Comparison of ENCODE assay signal across 15 cellular contexts in the genomic region with DNA sequence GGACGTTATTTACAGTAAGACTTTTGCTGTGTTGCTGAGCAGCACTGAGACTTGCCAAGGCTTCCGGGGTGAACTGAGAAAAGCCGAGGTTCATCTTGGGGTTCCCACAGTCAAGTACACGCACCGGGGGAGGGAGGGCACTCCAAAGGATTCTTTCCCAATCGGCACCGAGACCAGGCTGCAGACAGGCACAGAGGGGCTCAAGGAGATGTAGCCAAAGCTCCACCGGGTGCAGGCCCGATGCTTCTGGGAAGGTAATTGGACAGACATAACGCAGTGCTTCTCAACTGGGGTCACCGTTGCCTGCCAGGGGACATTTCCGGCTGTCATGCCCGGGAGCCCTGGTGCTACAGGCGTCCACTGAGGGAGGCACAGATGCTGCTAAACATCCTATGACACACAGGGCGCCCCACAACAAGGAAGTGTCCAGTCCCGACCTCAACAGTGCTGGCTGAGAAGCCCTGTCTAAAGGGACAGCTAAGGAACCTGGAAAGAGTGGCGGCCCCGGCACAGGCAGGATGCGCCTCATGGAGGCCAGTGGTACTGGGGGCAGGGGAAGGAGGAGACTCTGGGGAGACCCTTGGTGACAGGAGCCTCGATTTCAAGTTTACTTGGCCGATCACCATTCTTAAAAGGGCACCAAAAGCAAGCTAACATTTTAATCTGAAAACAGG.
DNase-seq lines count a peak whose midpoint lies in the region; ATAC-seq and TF ChIP-seq lines count a peak whose summit lies in the region.
"Had no signal": no experiment of that assay in that cellular context is flagged by ENCODE, and none has a peak within 500 bp of the region (broad histone marks: within the 10 kb centered on the region; RNA-seq: fewer than 3 reads in every experiment).

No MANE protein-coding gene starts in this region.

- H3K27ac ChIP-seq in left ventricle myocardium inferior (replicated peaks), result no peak overlapping the region
- H3K27ac ChIP-seq in osteoblast (ENCODE audit: low read depth, low read length), result no peak overlapping the region
- H3K27ac ChIP-seq: C4-2B had no signal

- H3K4me1 ChIP-seq in left ventricle myocardium inferior, result peaks cover 33% of the 10 kb centered on the region
- H3K4me1 ChIP-seq in osteoblast (ENCODE audit: insufficient read depth, low read length), result no peaks in the 10 kb centered on the region

- DNase-seq in left ventricle myocardium inferior (peak; percentile 11), cardiac septum (ENCODE audit: low spot score) (no peak), endothelial cell (ENCODE audit: low spot score) (no peak), osteoblast (ENCODE audit: insufficient read length, low spot score, missing footprints) (peak; percentile 17), A172 (ENCODE audit: low spot score) (no peak)
- no peak for DNase-seq in activated CD8-positive, alpha-beta memory T cell treated with anti-CD3 and anti-CD28 coated beads, Interleukin-2, amount 50 U/mL, for 4 hours
- DNase-seq: 8988T; ACHN; CD4-positive, alpha-beta memory T cell; DMS153; DMS79 treated with DMSO at 0.1 percent for 48 hours; EL had no signal

- H3K4me3 ChIP-seq in left ventricle myocardium inferior (no peak overlapping the region), osteoblast (ENCODE audit: insufficient read depth, low read length) (no peak overlapping the region)
- H3K4me3 ChIP-seq: HAP-1 had no signal

- H3K4me3 Mint-ChIP-seq in endothelial cell (ENCODE audit: unreplicated experiment), result no peak overlapping the region
- H3K4me3 Mint-ChIP-seq: CD4-positive, alpha-beta memory T cell had no signal

- intact Hi-C loops in left ventricle myocardium inferior (cut with micrococcal nuclease), result no loop called here
- intact Hi-C loops in cardiac septum (cut with DNase I), result no loop called here

- no peak overlapping the region for H2AFZ ChIP-seq in osteoblast (ENCODE audit: low read length)

- peaks cover 48% of the 10 kb centered on the region for H3K36me3 Mint-ChIP-seq in endothelial cell (ENCODE audit: low read depth, unreplicated experiment)

- no peaks in the 10 kb centered on the region for H3K9me3 Mint-ChIP-seq in endothelial cell (ENCODE audit: unreplicated experiment)
- H3K9me3 Mint-ChIP-seq: CD4-positive, alpha-beta memory T cell had no signal

- ATAC-seq in GM21390 (IDR thresholded peaks at IDR 0.05; ENCODE audit: unreplicated experiment), result no peak

- H4K20me1 ChIP-seq in osteoblast (ENCODE audit: insufficient read depth, low read length), result no peaks in the 10 kb centered on the region

- peak overlapping the region; percentile 37 for H3K27ac Mint-ChIP-seq in endothelial cell (ENCODE audit: unreplicated experiment)

- TF ChIP-seq CTCF in left ventricle myocardium inferior (IDR thresholded peaks at IDR 0.05; ENCODE audit: borderline replicate concordance) (no peak), endothelial cell (IDR thresholded peaks at IDR 0.05; ENCODE audit: unreplicated experiment) (no peak), osteoblast (IDR thresholded peaks at IDR 0.05; ENCODE audit: extremely low read depth, low read depth, low read length) (no peak)

- H3K4me1 Mint-ChIP-seq in endothelial cell (ENCODE audit: unreplicated experiment), result peaks cover 29% of the 10 kb centered on the region

- H3K9me3 ChIP-seq in left ventricle myocardium inferior (replicated peaks) (no peaks in the 10 kb centered on the region), osteoblast (ENCODE audit: low read depth, low read length) (no peaks in the 10 kb centered on the region)
- H3K9me3 ChIP-seq: HAP-1 had no signal

- no peak overlapping the region for H3K4me2 ChIP-seq in osteoblast (ENCODE audit: insufficient read depth, low read length)

- H3K36me3 ChIP-seq in left ventricle myocardium inferior (peaks cover 72% of the 10 kb centered on the region), osteoblast (ENCODE audit: insufficient read depth, low read length) (peaks cover 30% of the 10 kb centered on the region)
- H3K36me3 ChIP-seq: HAP-1 had no signal

- peaks cover 6% of the 10 kb centered on the region for H3K27me3 Mint-ChIP-seq in endothelial cell (ENCODE audit: unreplicated experiment)
- H3K27me3 Mint-ChIP-seq: CD4-positive, alpha-beta memory T cell had no signal

- H3K27me3 ChIP-seq in left ventricle myocardium inferior (ENCODE audit: low read depth) (no peaks in the 10 kb centered on the region), osteoblast (ENCODE audit: insufficient read depth, low read length) (no peaks in the 10 kb centered on the region)

- no peaks in the 10 kb centered on the region for H3K79me2 ChIP-seq in osteoblast (ENCODE audit: insufficient read depth, low read length)

Comparison
In these comparisons a context has a peak if more than half of its experiments do, and no peak if none do; other contexts are left out.
1. DNase-seq: peak in left ventricle myocardium inferior (single experiment) and osteoblast (single experiment); none in cardiac septum (single experiment), endothelial cell (single experiment), activated CD8-positive, alpha-beta memory T cell treated with anti-CD3 and anti-CD28 coated beads, Interleukin-2, amount 50 U/mL, for 4 hours (single experiment) and A172 (single experiment).